ENCODE assay signal across 19 cellular contexts in the genomic region with DNA sequence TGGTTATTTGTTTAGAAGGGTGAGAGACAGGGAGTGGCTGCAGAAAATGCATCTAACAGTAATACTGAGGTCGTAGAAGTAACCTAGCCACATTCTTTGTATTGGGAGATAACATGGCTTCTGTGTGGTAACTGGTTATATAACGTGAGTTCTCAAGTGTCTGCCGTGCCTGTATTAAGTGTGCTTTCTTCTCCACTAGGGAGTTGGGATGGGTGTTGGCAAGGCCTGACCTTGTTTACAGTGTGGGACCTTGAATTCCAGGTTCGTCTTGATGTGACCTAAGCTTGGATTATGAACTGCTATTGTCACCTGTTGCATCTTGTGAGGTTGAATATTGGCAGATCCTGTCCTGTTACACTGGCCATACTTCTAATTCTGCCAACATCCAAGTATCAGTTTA.
"Had no signal": no experiment of that assay in that cellular context is flagged by ENCODE, and none has a peak within 500 bp of the region (broad histone marks: within the 10 kb centered on the region; RNA-seq: fewer than 3 reads in every experiment).

No MANE protein-coding gene starts in this region.

- H3K36me3 ChIP-seq: cardiac muscle cell, gastroesophageal sphincter, heart right ventricle, sigmoid colon, spleen, thyroid gland, vagina had no signal

- H3K27me3 ChIP-seq: cardiac muscle cell, dorsolateral prefrontal cortex, gastroesophageal sphincter, heart right ventricle, sigmoid colon, spleen, thyroid gland, vagina had no signal

- DNase-seq: activated B cell treated with CpG ODN at 0.5 μM for 24 hours; activated CD4-positive, alpha-beta memory T cell treated with anti-CD3 and anti-CD28 coated beads for 36 hours; activated CD4-positive, alpha-beta T cell treated with anti-CD3 and anti-CD28 coated beads for 4 hours; activated naive CD4-positive, alpha-beta T cell; activated naive CD8-positive, alpha-beta T cell treated with anti-CD3 and anti-CD28 coated beads for 36 hours; amniotic stem cell; dorsolateral prefrontal cortex; heart right ventricle; mesendoderm; nucleus accumbens; sigmoid colon; spleen; stimulated activated CD4-positive, alpha-beta T cell treated with anti-CD3 and anti-CD28 coated beads, Interleukin-4, amount 100 ng/mL, for 4 hours; stimulated activated naive CD4-positive, alpha-beta T cell; T-cell; thyroid gland had no signal

- H3K27ac ChIP-seq: cardiac muscle cell, dorsolateral prefrontal cortex, gastroesophageal sphincter, heart right ventricle, sigmoid colon, spleen, thyroid gland, vagina had no signal

- H3K9me3 ChIP-seq: gastroesophageal sphincter, sigmoid colon, spleen, thyroid gland, vagina had no signal

- H3K4me3 ChIP-seq: cardiac muscle cell, dorsolateral prefrontal cortex, gastroesophageal sphincter, heart right ventricle, sigmoid colon, spleen, thyroid gland, vagina had no signal

- ATAC-seq: gastroesophageal sphincter, T-cell had no signal
